In genomic region chr13:33867472-33867871, GRCh38 we compare ENCODE assay signal across 23 cellular contexts. TPM values are rescaled to one million over a fixed set of nuclear protein-coding genes. Genes with fewer than 3 reads are reported as not detected.
A peak's percentile ranks its signal among the peaks of the same experiment; 100 is the strongest.
DNase-seq lines count a peak whose midpoint lies in the region; ATAC-seq, FAIRE-seq and TF ChIP-seq lines count a peak whose summit lies in the region.
"Had no signal": no experiment of that assay in that cellular context is flagged by ENCODE, and none has a peak within 500 bp of the region (broad histone marks: within the 10 kb centered on the region; RNA-seq: fewer than 3 reads in every experiment).

No MANE protein-coding gene starts in this region.

- no TSS peak for BruUV-seq in A673 (replicated peaks; lab: Mats Ljungman, UMichigan)

- H3F3A ChIP-seq in GM23338 (replicated peaks; ENCODE audit: low read depth) = no peaks in the 10 kb centered on the region

- no peaks in the 10 kb centered on the region for H3K4me1 Mint-ChIP-seq in GM23338
- H3K4me1 Mint-ChIP-seq in activated CD4-positive, alpha-beta memory T cell treated with anti-CD3 and anti-CD28 coated beads for 36 hours (ENCODE audit: low read depth) = no peaks in the 10 kb centered on the region
- H3K4me1 Mint-ChIP-seq: activated CD4-positive, alpha-beta T cell treated with anti-CD3 and anti-CD28 coated beads for 36 hours; T-helper 17 cell had no signal

- no peak for FAIRE-seq in pancreas (lab: Jason Lieb, UNC)
- FAIRE-seq: small intestine had no signal

- H3K27ac ChIP-seq in A673 (ENCODE audit: low read depth, low read length, poor library complexity, severe bottlenecking) (no peak overlapping the region), GM23338 (ENCODE audit: low read depth) (no peak overlapping the region), WERI-Rb-1 (no peak overlapping the region), pancreas (no peak overlapping the region), foreskin keratinocyte (no peak overlapping the region)
- H3K27ac ChIP-seq: BLaER1 treated with 17β-estradiol and CSF1 and Interleukin-3, amounts not matched to agents 10 nM and 100 nM; coronary artery had no signal

- no peak overlapping the region for H3K27ac Mint-ChIP-seq in GM23338
- H3K27ac Mint-ChIP-seq in activated CD4-positive, alpha-beta memory T cell treated with anti-CD3 and anti-CD28 coated beads for 36 hours = no peak overlapping the region
- H3K27ac Mint-ChIP-seq: activated CD4-positive, alpha-beta T cell treated with anti-CD3 and anti-CD28 coated beads for 36 hours; memory B cell; T-helper 17 cell had no signal

- no peaks in the 10 kb centered on the region for H3K79me2 ChIP-seq in GM23338 (replicated peaks; ENCODE audit: insufficient read depth)

- peaks cover 1% of the 10 kb centered on the region for H3K27me3 Mint-ChIP-seq in GM23338 (ENCODE audit: insufficient read depth, low read depth, poor library complexity)
- no peaks in the 10 kb centered on the region for H3K27me3 Mint-ChIP-seq in activated CD4-positive, alpha-beta memory T cell treated with anti-CD3 and anti-CD28 coated beads for 36 hours
- H3K27me3 Mint-ChIP-seq: activated CD4-positive, alpha-beta T cell treated with anti-CD3 and anti-CD28 coated beads for 36 hours; memory B cell; T-helper 17 cell had no signal

- WGBS in pancreas, 2 donors = 93 to 94% methylated on average over 3 of the region's 3 CpGs

- H3K36me3 ChIP-seq in A673 (ENCODE audit: insufficient read depth, low read length, poor library complexity, severe bottlenecking) (no peaks in the 10 kb centered on the region), GM23338 (ENCODE audit: insufficient read depth) (0 out of 2 replicates have a peak, but pooled peaks cover 6% of the 10 kb centered on the region), WERI-Rb-1 (no peaks in the 10 kb centered on the region), pancreas (no peaks in the 10 kb centered on the region)

- H3K4me1 ChIP-seq in A673 (ENCODE audit: insufficient read depth, low read length, poor library complexity, severe bottlenecking) (no peaks in the 10 kb centered on the region), GM23338 (ENCODE audit: insufficient read depth) (no peaks in the 10 kb centered on the region), pancreas (peaks cover 0 to 16% (median 14%) of the 10 kb centered on the region in 3 donors), foreskin keratinocyte (peaks cover 2% of the 10 kb centered on the region)

- H3K4me3 Mint-ChIP-seq in GM23338 = no peak overlapping the region
- H3K4me3 Mint-ChIP-seq in activated CD4-positive, alpha-beta memory T cell treated with anti-CD3 and anti-CD28 coated beads for 36 hours = no peak overlapping the region
- H3K4me3 Mint-ChIP-seq: activated CD4-positive, alpha-beta T cell treated with anti-CD3 and anti-CD28 coated beads for 36 hours; activated T-cell treated with anti-CD3 and anti-CD28 coated beads, Interleukin-2, amount 50 U/mL, for 4 hours; memory B cell; T-helper 17 cell had no signal

- CTCF ChIA-PET in A673 (lab: Charles Lee) = no interaction called here
- CTCF ChIA-PET in activated CD4-positive, alpha-beta memory T cell treated with anti-CD3 and anti-CD28 coated beads for 36 hours (lab: Charles Lee) = interaction anchor here (1.6 kb wide), 1 partner anchor 67 kb away, joined by 5 read pairs; no protein-coding TSS in a partner anchor

- DNase-seq in A673 (ENCODE audit: low spot score) = no peak
- DNase-seq in GM23338 (ENCODE audit: low spot score) = no peak
- DNase-seq in WERI-Rb-1 = no peak
- no peak for DNase-seq in fibroblast of mammary gland (ENCODE audit: low read depth)
- DNase-seq in epidermal melanocyte (ENCODE audit: insufficient read length, low spot score) = no peak
- DNase-seq in pancreas = no peak
- no peak for DNase-seq in activated CD4-positive, alpha-beta memory T cell treated with anti-CD3 and anti-CD28 coated beads for 36 hours
- DNase-seq in foreskin keratinocyte = no peak
- DNase-seq: activated CD4-positive, alpha-beta T cell treated with anti-CD3 and anti-CD28 coated beads for 36 hours; activated T-cell treated with anti-CD3 and anti-CD28 coated beads, Interleukin-2, amount 50 U/mL, for 4 hours; head of caudate nucleus; KG1; left cardiac atrium; NCI-H146; NCI-H524 treated with DMSO at 0.1 percent for 48 hours; NK-92 treated with Interleukin-12 subunit alpha and Interleukin-12 subunit beta, amount 100 ng/mL, for 24 hours; small intestine; stimulated activated CD4-positive, alpha-beta T cell treated with anti-CD3 and anti-CD28 coated beads, Interleukin-1b, Interleukin-23, amount 100 ng/mL, for 48 hours; T-helper 17 cell; trophoblast cell had no signal

- no peak overlapping the region for H2AFZ ChIP-seq in GM23338

- H3K27me3 ChIP-seq in A673 (replicated peaks; ENCODE audit: insufficient read depth, low read depth, low read length, poor library complexity) (no peaks in the 10 kb centered on the region), GM23338 (ENCODE audit: insufficient read depth) (no peaks in the 10 kb centered on the region), WERI-Rb-1 (ENCODE audit: insufficient read depth, low read depth, severe bottlenecking) (no peaks in the 10 kb centered on the region), pancreas (no peaks in the 10 kb centered on the region), foreskin keratinocyte (no peaks in the 10 kb centered on the region)
- H3K27me3 ChIP-seq: BLaER1 treated with 17β-estradiol and CSF1 and Interleukin-3, amounts not matched to agents 10 nM and 100 nM had no signal

- peaks cover 8% of the 10 kb centered on the region; the same call in 1 of the 3 replicates for H3K36me3 Mint-ChIP-seq in GM23338 (ENCODE audit: low read depth)
- peaks cover 9% of the 10 kb centered on the region for H3K36me3 Mint-ChIP-seq in activated CD4-positive, alpha-beta memory T cell treated with anti-CD3 and anti-CD28 coated beads for 36 hours

- H3K9me3 Mint-ChIP-seq in GM23338 = no peaks in the 10 kb centered on the region
- H3K9me3 Mint-ChIP-seq in activated CD4-positive, alpha-beta memory T cell treated with anti-CD3 and anti-CD28 coated beads for 36 hours = no peaks in the 10 kb centered on the region
- H3K9me3 Mint-ChIP-seq: activated T-cell treated with anti-CD3 and anti-CD28 coated beads, Interleukin-2, amount 50 U/mL, for 4 hours had no signal

- intact Hi-C loops in A673 (cut with micrococcal nuclease; ENCODE audit: unreplicated experiment) = no loop called here
- intact Hi-C loops in pancreas (cut with DNase I) = no loop called here
- intact Hi-C loops in activated CD4-positive, alpha-beta memory T cell treated with anti-CD3 and anti-CD28 coated beads for 36 hours (cut with micrococcal nuclease) = no loop called here

- H4K20me1 ChIP-seq in GM23338 (replicated peaks; ENCODE audit: insufficient read depth) = no peaks in the 10 kb centered on the region
- H4K20me1 ChIP-seq: BLaER1 treated with 17β-estradiol and CSF1 and Interleukin-3, amounts not matched to agents 10 nM and 100 nM had no signal

- H3K9me3 ChIP-seq in A673 (ENCODE audit: low read depth, low read length, poor library complexity, severe bottlenecking) (no peaks in the 10 kb centered on the region), WERI-Rb-1 (ENCODE audit: severe bottlenecking) (no peaks in the 10 kb centered on the region), pancreas (no peaks in the 10 kb centered on the region)

- no peaks in the 10 kb centered on the region for H3K9me2 ChIP-seq in GM23338 (ENCODE audit: insufficient read depth)

- H3K4me3 ChIP-seq in A673 (ENCODE audit: low read depth, low read length, poor library complexity, severe bottlenecking) (no peak overlapping the region), GM23338 (no peak overlapping the region), WERI-Rb-1 (ENCODE audit: low read depth, low read length) (no peak overlapping the region), fibroblast of mammary gland (ENCODE audit: control insufficient read depth, low read depth, low read length) (no peak overlapping the region), pancreas (no peak overlapping the region)
- H3K4me3 ChIP-seq: BLaER1 treated with 17β-estradiol and CSF1 and Interleukin-3, amounts not matched to agents 10 nM and 100 nM; coronary artery had no signal

- TF ChIP-seq CTCF in A673 (conservative IDR thresholded peaks at IDR 0.05; ENCODE audit: low read depth, low read length) (peak; percentile 44), GM23338 (conservative IDR thresholded peaks at IDR 0.05; ENCODE audit: low read depth in 2 of 2) (peak; percentile 28 to 35), WERI-Rb-1 (IDR thresholded peaks at IDR 0.05; ENCODE audit: low read depth, low read length) (peak; percentile 18; the same call in 1 of the 2 replicates), fibroblast of mammary gland (conservative IDR thresholded peaks at IDR 0.05; ENCODE audit: control insufficient read depth, insufficient read depth, low read depth, low read length) (peak; percentile 24), pancreas (IDR thresholded peaks at IDR 0.05) (no peak), foreskin keratinocyte (conservative IDR thresholded peaks at IDR 0.05) (no peak)

- POLR2A ChIA-PET in A673 (lab: Charles Lee; ENCODE audit: low non-redundant PET) = interaction anchor here (0.6 kb wide), 1 partner anchor 333 kb away, joined by 3 read pairs; no protein-coding TSS in a partner anchor
- POLR2A ChIA-PET in activated CD4-positive, alpha-beta memory T cell treated with anti-CD3 and anti-CD28 coated beads for 36 hours (lab: Charles Lee) = no interaction called here

- H3K4me2 ChIP-seq in GM23338 = no peak overlapping the region
- H3K4me2 ChIP-seq: BLaER1 treated with 17β-estradiol and CSF1 and Interleukin-3, amounts not matched to agents 10 nM and 100 nM had no signal

- ATAC-seq in GM23338 (no peak), pancreas (no peak), foreskin keratinocyte (no peak)
- ATAC-seq: activated CD4-positive, alpha-beta T cell treated with anti-CD3 and anti-CD28 coated beads for 36 hours; activated T-cell treated with anti-CD3 and anti-CD28 coated beads, Interleukin-2, amount 50 U/mL, for 4 hours; left cardiac atrium; T-helper 17 cell had no signal

TF ChIP-seq in GM23338, 12 proteins besides CTCF, POLR2A, EP300 and RAD21:
- no peak for TF ChIP-seq STAT1 (IDR thresholded peaks at IDR 0.05; ENCODE audit: unreplicated experiment)
- no peak for TF ChIP-seq POLR2AphosphoS5 (IDR thresholded peaks at IDR 0.05; ENCODE audit: low read depth)

RNA-seq across cellular contexts. Expression of gene RFC3, which starts 49.5 kb away (rescaled TPM):
- total RNA-seq in A673 (2021) = 64.1 and 64.4 TPM in 2 replicates
- 75.5 and 84.7 TPM in 2 replicates for total RNA-seq in GM23338 (2014; rRNA removed; shearing (Covaris generic))
- 41.0 and 48.7 TPM in 2 replicates for polyA plus RNA-seq in GM23338 (2016; fragmentation: Nextera tagmentation; extraction: Ambion mirVana)
- 1 to 10 TPM; 2.4 to 4.0 (median 2.9) TPM for total RNA-seq in pancreas
- polyA plus RNA-seq in pancreas = 1 to 10 TPM; 1.4 to 5.7 TPM
- 10 to 100 TPM; 52.4 to 53.9 TPM for total RNA-seq in activated CD4-positive, alpha-beta memory T cell treated with anti-CD3 and anti-CD28 coated beads for 36 hours
- 38.0 and 40.7 TPM in 2 replicates for total RNA-seq in foreskin keratinocyte
- polyA plus RNA-seq in foreskin keratinocyte = 18.6 and 25.8 TPM in 2 replicates

Comparison
In these comparisons a context has a peak if more than half of its experiments do, and no peak if none do; other contexts are left out.
1. CTCF ChIP-seq: peak in A673 (single experiment), GM23338 (2 of 2), WERI-Rb-1 (single experiment) and fibroblast of mammary gland (single experiment); none in pancreas (0 of 4) and foreskin keratinocyte (single experiment).